15 cellular contexts compared by ENCODE assay signal in genomic region chr12:46461459-46461858, GRCh38.
DNase-seq lines count a peak whose midpoint lies in the region; ATAC-seq and TF ChIP-seq lines count a peak whose summit lies in the region.
"Had no signal": no experiment of that assay in that cellular context is flagged by ENCODE, and none has a peak within 500 bp of the region (broad histone marks: within the 10 kb centered on the region; RNA-seq: fewer than 3 reads in every experiment).

No MANE protein-coding gene starts in this region.

- intact Hi-C loops in Right ventricle myocardium superior (cut with DNase I) = loop anchor here (5.0 kb wide), 1 partner anchor 74 kb away; no protein-coding TSS in a partner anchor
- intact Hi-C loops in testis (cut with DNase I; ENCODE audit: low total_unique reads) = no loop called here

- POLR2A ChIA-PET in T-cell (lab: Charles Lee) = no interaction called here

- ATAC-seq in T-cell (replicated peaks in 1 of 4) (no peak), Right ventricle myocardium superior (ENCODE audit: poor library complexity) (peak; percentile 57), naive B cell (ENCODE audit: low read depth in 2 of 2) (no peak), HG03565 (IDR thresholded peaks at IDR 0.05; ENCODE audit: unreplicated experiment) (no peak)

- no peak for TF ChIP-seq POLR2A in testis (IDR thresholded peaks at IDR 0.05)
- no peak for TF ChIP-seq POLR2A in erythroblast (IDR thresholded peaks at IDR 0.05; ENCODE audit: low read length)

- H3K27ac Mint-ChIP-seq in T-cell = peak overlapping the region; percentile 98 to 100
- H3K27ac Mint-ChIP-seq in naive B cell = peak overlapping the region; percentile 43 to 97 (median 77)

- H3K36me3 Mint-ChIP-seq in T-cell = no peaks in the 10 kb centered on the region
- no peaks in the 10 kb centered on the region for H3K36me3 Mint-ChIP-seq in naive B cell

- H3K27me3 ChIP-seq in testis (no peaks in the 10 kb centered on the region), SJCRH30 (no peaks in the 10 kb centered on the region)
- H3K27me3 ChIP-seq: BE2C, upper lobe of left lung had no signal

- H3K27ac ChIP-seq in testis (peak overlapping the region; percentile 29 to 44), SJCRH30 (no peak overlapping the region)
- H3K27ac ChIP-seq: upper lobe of left lung had no signal

- H3K9me3 ChIP-seq in testis = no peaks in the 10 kb centered on the region
- H3K9me3 ChIP-seq in SJCRH30 (replicated peaks) = 0 out of 2 replicates have a peak, but pooled peaks cover 7% of the 10 kb centered on the region
- H3K9me3 ChIP-seq: BE2C, upper lobe of left lung had no signal

- H3K4me1 ChIP-seq in testis (peaks cover 31% of the 10 kb centered on the region), SJCRH30 (peaks cover 8% of the 10 kb centered on the region)
- H3K4me1 ChIP-seq: BE2C had no signal

- H3K4me1 Mint-ChIP-seq in T-cell = peaks cover 42 to 52% (median 44%) of the 10 kb centered on the region in 3 donors
- H3K4me1 Mint-ChIP-seq in naive B cell = peaks cover 43 to 54% (median 53%) of the 10 kb centered on the region in 3 donors

- H3K9me3 Mint-ChIP-seq in T-cell (peaks cover 0 to 10% (median 0%) of the 10 kb centered on the region in 3 donors), naive B cell (no peaks in the 10 kb centered on the region)
- H3K9me3 Mint-ChIP-seq: central memory CD8-positive, alpha-beta T cell had no signal

- H3K27me3 Mint-ChIP-seq in T-cell (no peaks in the 10 kb centered on the region), naive B cell (no peaks in the 10 kb centered on the region)
- H3K27me3 Mint-ChIP-seq: activated naive CD8-positive, alpha-beta T cell treated with anti-CD3 and anti-CD28 coated beads for 36 hours; central memory CD8-positive, alpha-beta T cell had no signal

- DNase-seq in T-cell = no peak
- peak; percentile 50 for DNase-seq in Right ventricle myocardium superior
- no peak for DNase-seq in naive B cell
- peak; percentile 73 for DNase-seq in testis
- DNase-seq in erythroblast (lab: John Stamatoyannopoulos, UW) = no peak
- no peak for DNase-seq in SJCRH30
- DNase-seq: activated CD4-positive, alpha-beta T cell treated with anti-CD3 and anti-CD28 coated beads for 1 hour; activated naive CD8-positive, alpha-beta T cell treated with anti-CD3 and anti-CD28 coated beads for 36 hours; BE2C; DMS153; foreskin melanocyte; NCI-H2029 treated with DMSO at 0.1 percent for 48 hours; upper lobe of left lung had no signal

- CTCF ChIA-PET in T-cell (lab: Charles Lee) = no interaction called here

- TF ChIP-seq CTCF in testis (IDR thresholded peaks at IDR 0.05) = no peak

- 53 to 55% methylated on average over 5 of the region's 5 CpGs for WGBS in testis, 2 donors

- H3K4me3 Mint-ChIP-seq in T-cell (no peak overlapping the region), naive B cell (no peak overlapping the region)

- H3K4me3 ChIP-seq in testis = no peak overlapping the region
- H3K4me3 ChIP-seq in SJCRH30 = no peak overlapping the region
- H3K4me3 ChIP-seq: upper lobe of left lung had no signal

- no peaks in the 10 kb centered on the region for H3K36me3 ChIP-seq in testis (ENCODE audit: low read depth, missing control alignments)
- no peaks in the 10 kb centered on the region for H3K36me3 ChIP-seq in SJCRH30
- H3K36me3 ChIP-seq: BE2C, upper lobe of left lung had no signal

Comparison
In these comparisons a context has a peak if more than half of its experiments do, and no peak if none do; other contexts are left out.
1. DNase-seq: peak in Right ventricle myocardium superior (single experiment) and testis (single experiment); none in T-cell (0 of 34), naive B cell (single experiment), erythroblast (0 of 2) and SJCRH30 (0 of 2).